22 cellular contexts compared by ENCODE assay signal in genomic region chr7:111229951-111230350, GRCh38.
DNase-seq lines count a peak whose midpoint lies in the region; ATAC-seq lines count a peak whose summit lies in the region.
"Had no signal": no experiment of that assay in that cellular context is flagged by ENCODE, and none has a peak within 500 bp of the region (broad histone marks: within the 10 kb centered on the region; RNA-seq: fewer than 3 reads in every experiment).

No MANE protein-coding gene starts in this region.

- no peaks in the 10 kb centered on the region for H3K27me3 ChIP-seq in SJSA1 (replicated peaks)
- H3K27me3 ChIP-seq: dorsolateral prefrontal cortex, left lung, uterus had no signal

- DNase-seq in GM03348 (ENCODE audit: low spot score) (peak; percentile 3), SJSA1 (ENCODE audit: low read depth in 1 of 2, low spot score in 2 of 2) (peak in 1 of 2 experiments; percentile 68), fibroblast of peridontal ligament (ENCODE audit: extremely low read depth) (peak; percentile 47), GDM1 (lab: John Stamatoyannopoulos, UW) (no peak)
- no peak for DNase-seq in activated CD4-positive, CD25-positive, alpha-beta regulatory T cell (lab: John Stamatoyannopoulos, UW)
- DNase-seq: activated CD4-positive, alpha-beta memory T cell treated with anti-CD3 and anti-CD28 coated beads, Interleukin-2, amount 10 ng/mL, durations not matched to agents 7 days and 5 days; activated gamma-delta T cell treated with Interleukin-2 at 50 U/mL for 16 hours; caudate nucleus; DMS79 treated with DMSO at 0.1 percent for 48 hours; dorsolateral prefrontal cortex; head of caudate nucleus; left lung; mucosa of descending colon; NCI-H524 treated with DMSO at 0.1 percent for 48 hours; stimulated activated CD4-positive, alpha-beta T cell treated with anti-CD3 and anti-CD28 coated beads, Interleukin-1b, Interleukin-23, amount 100 ng/mL, for 48 hours; T-helper 9 cell; uterus had no signal

- no peaks in the 10 kb centered on the region for H3K36me3 ChIP-seq in SJSA1
- H3K36me3 ChIP-seq: left lung, uterus had no signal

- H3K27ac ChIP-seq in SJSA1: peak overlapping the region; percentile 77
- H3K27ac ChIP-seq: left lung, uterus had no signal

- H3K9me3 ChIP-seq in SJSA1 (replicated peaks): no peaks in the 10 kb centered on the region; the same call in 1 of the 2 replicates
- H3K9me3 ChIP-seq: left lung, mucosa of descending colon, uterus had no signal

- ATAC-seq in HG02840 (IDR thresholded peaks at IDR 0.05; ENCODE audit: low FRiP score, unreplicated experiment) (no peak), GM21447 (IDR thresholded peaks at IDR 0.05; ENCODE audit: unreplicated experiment) (no peak)
- ATAC-seq: activated CD4-positive, CD25-positive, alpha-beta regulatory T cell treated with anti-CD3 and anti-CD28 coated beads, Interleukin-2, amount 50 U/mL, for 24 hours; HCT116; left lung; mucosa of descending colon; SK-N-SH treated with all-trans-retinoic acid at 6 μM for 48 hours had no signal

- peaks cover 37% of the 10 kb centered on the region for H3K4me1 ChIP-seq in SJSA1 (replicated peaks)
- H3K4me1 ChIP-seq: left lung, uterus had no signal

- no peak overlapping the region for H3K4me3 ChIP-seq in SJSA1
- H3K4me3 ChIP-seq: dorsolateral prefrontal cortex, left lung, mucosa of descending colon, uterus had no signal

Comparison
In these comparisons a context has a peak if more than half of its experiments do, and no peak if none do; other contexts are left out.
1. DNase-seq: peak in GM03348 (single experiment) and fibroblast of peridontal ligament (single experiment); none in activated CD4-positive, CD25-positive, alpha-beta regulatory T cell (0 of 4) and GDM1 (single experiment).